In the genomic region with DNA sequence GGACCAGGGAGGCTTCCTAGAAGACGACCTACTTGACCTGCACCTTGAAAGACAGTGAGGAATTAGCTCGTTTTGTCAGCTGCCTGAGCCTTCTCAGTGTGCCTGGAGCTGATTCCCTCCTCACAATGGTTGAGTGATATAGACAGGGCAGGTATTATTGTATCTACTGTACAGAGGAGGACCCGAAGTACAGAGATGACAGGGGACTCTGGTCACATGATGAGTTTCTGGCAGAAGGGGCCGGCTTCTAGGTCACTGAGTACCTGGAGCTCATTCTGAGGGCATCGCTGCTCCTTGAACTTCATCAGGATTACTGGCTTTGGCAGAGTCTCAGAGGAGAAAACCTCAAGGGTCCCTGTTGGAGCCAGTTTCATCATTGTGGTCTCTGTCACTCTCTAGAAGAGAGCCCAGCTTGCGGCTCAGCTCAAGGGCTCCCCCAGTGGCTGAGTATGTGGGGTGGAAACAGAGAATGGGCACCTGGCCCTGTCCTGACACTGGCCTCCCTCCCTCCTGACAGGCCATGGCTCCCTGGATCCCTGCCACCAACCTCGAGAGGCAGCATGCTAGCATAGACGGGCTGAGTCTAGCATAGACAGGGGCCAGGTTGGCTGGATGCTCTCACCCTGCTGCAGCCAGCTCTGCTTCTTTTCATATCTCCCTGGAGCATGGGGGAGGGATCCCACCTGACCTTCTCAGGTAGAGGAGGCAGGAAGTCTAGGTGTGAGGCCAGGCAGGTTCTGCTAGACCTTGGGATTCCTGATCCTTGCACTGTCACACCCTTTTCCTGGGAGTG, we compare ENCODE assay signal across 8 cellular contexts. TPM values are rescaled to one million over a fixed set of nuclear protein-coding genes. Genes with fewer than 3 reads are reported as not detected.
DNase-seq lines count a peak whose midpoint lies in the region; ATAC-seq and TF ChIP-seq lines count a peak whose summit lies in the region.

No MANE protein-coding gene starts in this region.

- no peaks in the 10 kb centered on the region for H3K27me3 Mint-ChIP-seq in activated CD4-positive, alpha-beta T cell treated with anti-CD3 and anti-CD28 coated beads for 36 hours
- H3K27me3 Mint-ChIP-seq in activated CD4-positive, alpha-beta memory T cell treated with anti-CD3 and anti-CD28 coated beads for 36 hours: no peaks in the 10 kb centered on the region
- H3K27me3 Mint-ChIP-seq in natural killer cell (ENCODE audit: low read depth in 2 of 2): peaks cover 4 to 6% of the 10 kb centered on the region in 2 donors

- ATAC-seq in activated CD4-positive, alpha-beta T cell treated with anti-CD3 and anti-CD28 coated beads for 36 hours: peak; percentile 86
- ATAC-seq in esophagus mucosa (peak; percentile 74), natural killer cell (peak; percentile 76 to 96 (median 94)), GM21381 (IDR thresholded peaks at IDR 0.05; ENCODE audit: unreplicated experiment) (no peak)

- no peaks in the 10 kb centered on the region for H3K9me3 Mint-ChIP-seq in activated CD4-positive, alpha-beta T cell treated with anti-CD3 and anti-CD28 coated beads for 36 hours (ENCODE audit: low read depth)
- H3K9me3 Mint-ChIP-seq in activated CD4-positive, alpha-beta memory T cell treated with anti-CD3 and anti-CD28 coated beads for 36 hours: no peaks in the 10 kb centered on the region
- no peaks in the 10 kb centered on the region for H3K9me3 Mint-ChIP-seq in natural killer cell

- POLR2A ChIA-PET in activated CD4-positive, alpha-beta T cell treated with anti-CD3 and anti-CD28 coated beads for 36 hours (lab: Charles Lee): interaction anchor here (1.1 kb wide), 1 partner anchor 11 kb away, joined by 3 read pairs; no protein-coding TSS in a partner anchor
- POLR2A ChIA-PET in activated CD4-positive, alpha-beta memory T cell treated with anti-CD3 and anti-CD28 coated beads for 36 hours (lab: Charles Lee): no interaction called here

- peak overlapping the region; percentile 99 for H3K27ac ChIP-seq in vagina

- no peak overlapping the region for H3K4me3 Mint-ChIP-seq in activated CD4-positive, alpha-beta T cell treated with anti-CD3 and anti-CD28 coated beads for 36 hours
- H3K4me3 Mint-ChIP-seq in activated CD4-positive, alpha-beta memory T cell treated with anti-CD3 and anti-CD28 coated beads for 36 hours: no peak overlapping the region
- H3K4me3 Mint-ChIP-seq in natural killer cell: no peak overlapping the region

- no peaks in the 10 kb centered on the region for H3K27me3 ChIP-seq in vagina

- peaks cover 2% of the 10 kb centered on the region for H3K4me1 Mint-ChIP-seq in activated CD4-positive, alpha-beta T cell treated with anti-CD3 and anti-CD28 coated beads for 36 hours
- peaks cover 5% of the 10 kb centered on the region for H3K4me1 Mint-ChIP-seq in activated CD4-positive, alpha-beta memory T cell treated with anti-CD3 and anti-CD28 coated beads for 36 hours (ENCODE audit: low read depth)
- peaks cover 7 to 11% of the 10 kb centered on the region in 2 donors for H3K4me1 Mint-ChIP-seq in natural killer cell

- no peak overlapping the region for H3K27ac Mint-ChIP-seq in activated CD4-positive, alpha-beta T cell treated with anti-CD3 and anti-CD28 coated beads for 36 hours
- H3K27ac Mint-ChIP-seq in activated CD4-positive, alpha-beta memory T cell treated with anti-CD3 and anti-CD28 coated beads for 36 hours: no peak overlapping the region
- no peak overlapping the region for H3K27ac Mint-ChIP-seq in natural killer cell

- no peak for TF ChIP-seq POLR2A in vagina (IDR thresholded peaks at IDR 0.05)

- H3K9me3 ChIP-seq in vagina: no peaks in the 10 kb centered on the region

- H3K4me1 ChIP-seq in vagina: peaks cover 100% of the 10 kb centered on the region

- H3K36me3 ChIP-seq in vagina: no peaks in the 10 kb centered on the region

- no peaks in the 10 kb centered on the region for H3K36me3 Mint-ChIP-seq in activated CD4-positive, alpha-beta T cell treated with anti-CD3 and anti-CD28 coated beads for 36 hours (ENCODE audit: low read depth)
- no peaks in the 10 kb centered on the region for H3K36me3 Mint-ChIP-seq in activated CD4-positive, alpha-beta memory T cell treated with anti-CD3 and anti-CD28 coated beads for 36 hours
- no peaks in the 10 kb centered on the region for H3K36me3 Mint-ChIP-seq in natural killer cell

- intact Hi-C loops in activated CD4-positive, alpha-beta T cell treated with anti-CD3 and anti-CD28 coated beads for 36 hours (cut with DNase I, micrococcal nuclease): loop anchor here (1.0 to 5.0 kb wide), 3 partner anchors 51 to 58 kb away; no protein-coding TSS in a partner anchor
- intact Hi-C loops in activated CD4-positive, alpha-beta memory T cell treated with anti-CD3 and anti-CD28 coated beads for 36 hours (cut with micrococcal nuclease): loop anchor here (5.0 kb wide), 2 partner anchors 52 to 58 kb away; no protein-coding TSS in a partner anchor
- intact Hi-C loops in natural killer cell (cut with micrococcal nuclease): loop anchor here (1.0 kb wide), 1 partner anchor 27 kb away; no protein-coding TSS in a partner anchor
- intact Hi-C loops in vagina (cut with DNase I): no loop called here

- no peak overlapping the region for H3K4me3 ChIP-seq in vagina

- DNase-seq in activated CD4-positive, alpha-beta T cell treated with anti-CD3 and anti-CD28 coated beads for 36 hours: peak; percentile 74
- no peak for DNase-seq in activated CD4-positive, alpha-beta T cell treated with anti-CD3 and anti-CD28 coated beads for 1 hour
- DNase-seq in NCI-H2107 treated with DMSO at 0.1 percent for 48 hours (lab: John Stamatoyannopoulos, UW; ENCODE audit: unreplicated experiment): peak; percentile 30
- peak; percentile 60 for DNase-seq in activated CD4-positive, alpha-beta memory T cell treated with anti-CD3 and anti-CD28 coated beads for 36 hours
- peak; percentile 51 for DNase-seq in natural killer cell
- DNase-seq in vagina (ENCODE audit: extremely low spot score in 2 of 2): no peak

- peak; percentile 66 for TF ChIP-seq CTCF in natural killer cell (IDR thresholded peaks at IDR 0.05)
- peak; percentile 32 to 58 (median 46) for TF ChIP-seq CTCF in vagina (IDR thresholded peaks at IDR 0.05)

- CTCF ChIA-PET in activated CD4-positive, alpha-beta T cell treated with anti-CD3 and anti-CD28 coated beads for 36 hours (lab: Charles Lee): interaction anchor here (0.6 to 3.9 kb wide), 16 partner anchors 11 to 198 kb away, joined by 3 to 31 read pairs (median 4); no protein-coding TSS in a partner anchor
- CTCF ChIA-PET in activated CD4-positive, alpha-beta memory T cell treated with anti-CD3 and anti-CD28 coated beads for 36 hours (lab: Charles Lee): interaction anchor here (0.6 to 5.0 kb wide), 19 partner anchors 10 to 229 kb away, joined by 3 to 42 read pairs (median 4); no protein-coding TSS in a partner anchor

RNA-seq across cellular contexts. Expression of gene NFIX, which starts 38.7 kb away (rescaled TPM):
- total RNA-seq in activated CD4-positive, alpha-beta T cell treated with anti-CD3 and anti-CD28 coated beads for 36 hours: 1 to 10 TPM; 4.3 to 4.8 TPM
- 1 to 10 TPM; 1.6 to 2.0 TPM for total RNA-seq in activated CD4-positive, alpha-beta memory T cell treated with anti-CD3 and anti-CD28 coated beads for 36 hours
- total RNA-seq in esophagus mucosa (101 TPM), natural killer cell (1 to 10 TPM in 2 of 3 donors, under 1 TPM in 1; 0.61 to 2.1 (median 1.3) TPM), vagina (81.8 TPM)

Comparison
In these comparisons a context has a peak if more than half of its experiments do, and no peak if none do; other contexts are left out.
1. DNase-seq: peak in activated CD4-positive, alpha-beta T cell treated with anti-CD3 and anti-CD28 coated beads for 36 hours (single experiment), NCI-H2107 treated with DMSO at 0.1 percent for 48 hours (single experiment), activated CD4-positive, alpha-beta memory T cell treated with anti-CD3 and anti-CD28 coated beads for 36 hours (single experiment) and natural killer cell (single experiment); none in activated CD4-positive, alpha-beta T cell treated with anti-CD3 and anti-CD28 coated beads for 1 hour (single experiment) and vagina (0 of 2).
2. RNA of gene NFIX, which starts 38.7 kb away (total RNA-seq): 101 TPM in esophagus mucosa (single experiment) and 81.8 TPM in vagina (single experiment); 4.3 to 4.8 TPM in activated CD4-positive, alpha-beta T cell treated with anti-CD3 and anti-CD28 coated beads for 36 hours, 1.6 to 2.0 TPM in activated CD4-positive, alpha-beta memory T cell treated with anti-CD3 and anti-CD28 coated beads for 36 hours and 0.61 to 2.1 TPM in natural killer cell; every median in the first group is over 10 times any median in the second.